ENCODE assay signal across 1 cellular context in genomic region chr10:7908541-7909210, GRCh38.
A peak's percentile ranks its signal among the peaks of the same experiment; 100 is the strongest.
TF ChIP-seq lines count a peak whose summit lies in the region.

No MANE protein-coding gene starts in this region.

TF ChIP-seq in HepG2, 621 proteins besides CTCF, POLR2A, EP300 and RAD21 (continued from another document):
- TF ChIP-seq ZFP1 (CRISPR knock-in tag; IDR thresholded peaks at IDR 0.05), result peak; percentile 91; the same call in 1 of the 2 replicates
- TF ChIP-seq, protein P1, sequence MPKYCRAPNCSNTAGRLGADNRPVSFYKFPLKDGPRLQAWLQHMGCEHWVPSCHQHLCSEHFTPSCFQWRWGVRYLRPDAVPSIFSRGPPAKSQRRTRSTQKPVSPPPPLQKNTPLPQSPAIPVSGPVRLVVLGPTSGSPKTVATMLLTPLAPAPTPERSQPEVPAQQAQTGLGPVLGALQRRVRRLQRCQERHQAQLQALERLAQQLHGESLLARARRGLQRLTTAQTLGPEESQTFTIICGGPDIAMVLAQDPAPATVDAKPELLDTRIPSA (CRISPR knock-in tag; IDR thresholded peaks at IDR 0.05; ENCODE audit: borderline replicate concordance), result no peak
- TF ChIP-seq ZNF703 (CRISPR knock-in tag; IDR thresholded peaks at IDR 0.05; ENCODE audit: borderline replicate concordance), result no peak
- no peak for TF ChIP-seq ZNF207 (IDR thresholded peaks at IDR 0.05; ENCODE audit: borderline replicate concordance)
- TF ChIP-seq FOXO1 (CRISPR knock-in tag; IDR thresholded peaks at IDR 0.05), result peak; percentile 53; the same call in 1 of the 2 replicates
- TF ChIP-seq SOX5 (CRISPR knock-in tag; IDR thresholded peaks at IDR 0.05; ENCODE audit: borderline replicate concordance), result peak; percentile 51; the same call in 1 of the 2 replicates
- no peak for TF ChIP-seq NR3C1 (CRISPR knock-in tag; IDR thresholded peaks at IDR 0.05)
- TF ChIP-seq, protein P2, sequence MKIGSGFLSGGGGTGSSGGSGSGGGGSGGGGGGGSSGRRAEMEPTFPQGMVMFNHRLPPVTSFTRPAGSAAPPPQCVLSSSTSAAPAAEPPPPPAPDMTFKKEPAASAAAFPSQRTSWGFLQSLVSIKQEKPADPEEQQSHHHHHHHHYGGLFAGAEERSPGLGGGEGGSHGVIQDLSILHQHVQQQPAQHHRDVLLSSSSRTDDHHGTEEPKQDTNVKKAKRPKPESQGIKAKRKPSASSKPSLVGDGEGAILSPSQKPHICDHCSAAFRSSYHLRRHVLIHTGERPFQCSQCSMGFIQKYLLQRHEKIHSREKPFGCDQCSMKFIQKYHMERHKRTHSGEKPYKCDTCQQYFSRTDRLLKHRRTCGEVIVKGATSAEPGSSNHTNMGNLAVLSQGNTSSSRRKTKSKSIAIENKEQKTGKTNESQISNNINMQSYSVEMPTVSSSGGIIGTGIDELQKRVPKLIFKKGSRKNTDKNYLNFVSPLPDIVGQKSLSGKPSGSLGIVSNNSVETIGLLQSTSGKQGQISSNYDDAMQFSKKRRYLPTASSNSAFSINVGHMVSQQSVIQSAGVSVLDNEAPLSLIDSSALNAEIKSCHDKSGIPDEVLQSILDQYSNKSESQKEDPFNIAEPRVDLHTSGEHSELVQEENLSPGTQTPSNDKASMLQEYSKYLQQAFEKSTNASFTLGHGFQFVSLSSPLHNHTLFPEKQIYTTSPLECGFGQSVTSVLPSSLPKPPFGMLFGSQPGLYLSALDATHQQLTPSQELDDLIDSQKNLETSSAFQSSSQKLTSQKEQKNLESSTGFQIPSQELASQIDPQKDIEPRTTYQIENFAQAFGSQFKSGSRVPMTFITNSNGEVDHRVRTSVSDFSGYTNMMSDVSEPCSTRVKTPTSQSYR (CRISPR knock-in tag; IDR thresholded peaks at IDR 0.05; ENCODE audit: borderline replicate concordance), result no peak
- no peak for TF ChIP-seq SMYD3 (CRISPR knock-in tag; IDR thresholded peaks at IDR 0.05)
- no peak for TF ChIP-seq TRAFD1 (CRISPR knock-in tag; IDR thresholded peaks at IDR 0.05; ENCODE audit: borderline replicate concordance)
- 0 out of 2 replicates have a peak, but pooled peaks have one; percentile 43 for TF ChIP-seq ZFP41 (CRISPR knock-in tag; IDR thresholded peaks at IDR 0.05; ENCODE audit: borderline replicate concordance)
- TF ChIP-seq ZNF256 (CRISPR knock-in tag; conservative IDR thresholded peaks at IDR 0.05), result no peak
- TF ChIP-seq ATAD3A (CRISPR knock-in tag; IDR thresholded peaks at IDR 0.05), result no peak
- peak; percentile 81 for TF ChIP-seq HDAC2 (CRISPR knock-in tag; IDR thresholded peaks at IDR 0.05)
- TF ChIP-seq ZNF788 (CRISPR knock-in tag; IDR thresholded peaks at IDR 0.05; ENCODE audit: borderline replicate concordance), result peak; percentile 81; the same call in 1 of the 2 replicates
TF ChIP-seq in HepG2: peak in this region for 118.
